9 cellular contexts compared by ENCODE assay signal in genomic region chr10:16965740-16966447, GRCh38.
DNase-seq lines count a peak whose midpoint lies in the region; ATAC-seq and TF ChIP-seq lines count a peak whose summit lies in the region.
"Had no signal": no experiment of that assay in that cellular context is flagged by ENCODE, and none has a peak within 500 bp of the region (broad histone marks: within the 10 kb centered on the region; RNA-seq: fewer than 3 reads in every experiment).

No MANE protein-coding gene starts in this region.

- no TSS peak for BruUV-seq in PC-3 (replicated peaks; lab: Mats Ljungman, UMichigan)

- H3K9me2 ChIP-seq in PC-3 (replicated peaks; ENCODE audit: low read length), result no peaks in the 10 kb centered on the region

- no peaks in the 10 kb centered on the region for H3K36me3 ChIP-seq in BJ (ENCODE audit: control insufficient read depth, insufficient read depth, low read length)
- H3K36me3 ChIP-seq in PC-3 (ENCODE audit: low read depth, low read length), result no peaks in the 10 kb centered on the region

- TF ChIP-seq CTCF in BJ (IDR thresholded peaks at IDR 0.05; ENCODE audit: insufficient read depth, low read depth, low read length) (no peak), PC-3 (conservative IDR thresholded peaks at IDR 0.05; ENCODE audit: low read depth, low read length) (no peak), epithelial cell of proximal tubule (conservative IDR thresholded peaks at IDR 0.05; ENCODE audit: low read depth, low read length) (no peak)

- no peaks in the 10 kb centered on the region for H3K36me3 Mint-ChIP-seq in activated CD4-positive, alpha-beta T cell treated with anti-CD3 and anti-CD28 coated beads for 36 hours (ENCODE audit: low read depth)

- peaks cover 33% of the 10 kb centered on the region for H3K4me1 ChIP-seq in PC-3 (ENCODE audit: insufficient read depth, low read length)

- H3K27me3 Mint-ChIP-seq in activated CD4-positive, alpha-beta T cell treated with anti-CD3 and anti-CD28 coated beads for 36 hours, result no peaks in the 10 kb centered on the region

- POLR2A ChIA-PET in BJ (lab: Charles Lee), result interaction anchor here (0.7 kb wide), 2 partner anchors 21 to 706 kb away, joined by 4 read pairs; no protein-coding TSS in a partner anchor
- POLR2A ChIA-PET in PC-3 (lab: Charles Lee; ENCODE audit: unreplicated experiment), result interaction anchor here (0.6 kb wide), 2 partner anchors 30 to 58 kb away, joined by 3 to 6 read pairs; no protein-coding TSS in a partner anchor
- POLR2A ChIA-PET in activated CD4-positive, alpha-beta T cell treated with anti-CD3 and anti-CD28 coated beads for 36 hours (lab: Charles Lee), result no interaction called here

- peak overlapping the region; percentile 56 for H2AFZ ChIP-seq in PC-3 (ENCODE audit: low read length)

- no peak overlapping the region for H3K4me3 Mint-ChIP-seq in activated CD4-positive, alpha-beta T cell treated with anti-CD3 and anti-CD28 coated beads for 36 hours

- H3K27me3 ChIP-seq in BJ (ENCODE audit: control insufficient read depth, insufficient read depth, low read length) (no peaks in the 10 kb centered on the region), PC-3 (ENCODE audit: low read length) (no peaks in the 10 kb centered on the region)

- H3K9ac ChIP-seq in PC-3 (ENCODE audit: low read length), result peak overlapping the region; percentile 64

- peak; percentile 90 for ATAC-seq in PC-3
- no peak for ATAC-seq in activated CD4-positive, alpha-beta T cell treated with anti-CD3 and anti-CD28 coated beads for 36 hours

- H3K9me3 Mint-ChIP-seq in activated CD4-positive, alpha-beta T cell treated with anti-CD3 and anti-CD28 coated beads for 36 hours (ENCODE audit: low read depth), result no peaks in the 10 kb centered on the region

- H3K4me2 ChIP-seq in PC-3 (ENCODE audit: low read length), result peak overlapping the region; percentile 56

- H3K4me1 Mint-ChIP-seq in activated CD4-positive, alpha-beta T cell treated with anti-CD3 and anti-CD28 coated beads for 36 hours, result peaks cover 24% of the 10 kb centered on the region

- H3K27ac Mint-ChIP-seq in activated CD4-positive, alpha-beta T cell treated with anti-CD3 and anti-CD28 coated beads for 36 hours, result no peak overlapping the region

- no peaks in the 10 kb centered on the region for H3K79me2 ChIP-seq in PC-3 (ENCODE audit: low read length)

- intact Hi-C loops in PC-3 (cut with micrococcal nuclease), result loop anchor here (2.0 to 10.0 kb wide), 3 partner anchors 21 to 109 kb away; no protein-coding TSS in a partner anchor
- intact Hi-C loops in activated CD4-positive, alpha-beta T cell treated with anti-CD3 and anti-CD28 coated beads for 36 hours (cut with DNase I, micrococcal nuclease), result loop anchor here in 1 of 2 experiments (2.0 kb wide), 2 partner anchors 37 to 61 kb away; no protein-coding TSS in a partner anchor

- no peaks in the 10 kb centered on the region for H4K20me1 ChIP-seq in PC-3 (ENCODE audit: low read length)

- H3K4me3 ChIP-seq in BJ (ENCODE audit: low read depth, low read length), result no peak overlapping the region
- H3K4me3 ChIP-seq in PC-3 (ENCODE audit: low read length), result no peak overlapping the region
- H3K4me3 ChIP-seq in epithelial cell of proximal tubule (ENCODE audit: low read depth, low read length), result no peak overlapping the region

- DNase-seq in BJ (ENCODE audit: low read depth), result peak; percentile 86
- peak; percentile 91 for DNase-seq in PC-3
- peak; percentile 97 for DNase-seq in epithelial cell of proximal tubule (ENCODE audit: low read depth)
- DNase-seq in non-pigmented ciliary epithelial cell (ENCODE audit: low read depth), result peak; percentile 89
- DNase-seq in midbrain (lab: John Stamatoyannopoulos, UW), result no peak
- no peak for DNase-seq in NCI-H1694 treated with DMSO at 0.1 percent for 48 hours (lab: John Stamatoyannopoulos, UW)
- no peak for DNase-seq in effector CD4-positive, alpha-beta T cell
- no peak for DNase-seq in activated CD4-positive, alpha-beta T cell treated with anti-CD3 and anti-CD28 coated beads for 36 hours
- DNase-seq: T-helper 9 cell had no signal

- CTCF ChIA-PET in BJ (lab: Yijun Ruan, JAX) (interaction anchor here (0.6 to 0.7 kb wide), 2 partner anchors 13 to 1480 kb away, joined by 3 to 4 read pairs; no protein-coding TSS in a partner anchor), PC-3 (lab: Charles Lee) (no interaction called here)
- CTCF ChIA-PET in activated CD4-positive, alpha-beta T cell treated with anti-CD3 and anti-CD28 coated beads for 36 hours (lab: Charles Lee), result no interaction called here

- H3F3A ChIP-seq in PC-3 (ENCODE audit: low read length, unreplicated experiment), result no peaks in the 10 kb centered on the region

- peak overlapping the region; percentile 89 for H3K27ac ChIP-seq in PC-3 (ENCODE audit: low read length)

- no peaks in the 10 kb centered on the region for H3K9me3 ChIP-seq in PC-3 (ENCODE audit: low read length)

Comparison
In these comparisons a context has a peak if more than half of its experiments do, and no peak if none do; other contexts are left out.
1. DNase-seq: peak in BJ (single experiment), PC-3 (single experiment), epithelial cell of proximal tubule (single experiment) and non-pigmented ciliary epithelial cell (single experiment); none in midbrain (single experiment), NCI-H1694 treated with DMSO at 0.1 percent for 48 hours (single experiment), effector CD4-positive, alpha-beta T cell (single experiment) and activated CD4-positive, alpha-beta T cell treated with anti-CD3 and anti-CD28 coated beads for 36 hours (single experiment).